Comparison of ENCODE assay signal across 24 cellular contexts in the genomic region with DNA sequence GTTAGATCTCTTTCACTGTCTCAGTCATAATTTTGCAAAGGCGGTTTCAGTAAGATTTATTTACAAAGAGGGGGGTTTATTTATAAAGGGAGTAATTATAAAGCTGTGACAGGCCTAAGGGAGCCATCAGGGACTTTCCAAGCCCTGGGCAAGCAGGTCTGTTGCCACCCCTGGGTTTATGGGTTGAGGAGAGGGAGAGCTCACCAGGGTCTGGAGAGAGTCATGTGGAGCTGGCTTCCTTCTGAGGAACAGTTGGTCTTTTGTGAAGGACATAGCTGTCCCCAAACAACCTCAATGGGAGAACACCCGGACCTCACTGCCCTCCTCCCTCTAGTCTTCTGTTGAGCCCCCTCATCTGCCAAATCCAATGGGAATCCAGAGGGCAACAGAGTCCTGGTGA. TPM values are rescaled to one million over a fixed set of nuclear protein-coding genes. Genes with fewer than 3 reads are reported as not detected.
"Had no signal": no experiment of that assay in that cellular context is flagged by ENCODE, and none has a peak within 500 bp of the region (broad histone marks: within the 10 kb centered on the region; RNA-seq: fewer than 3 reads in every experiment).

No MANE protein-coding gene starts in this region.

- H3K4me1 ChIP-seq: breast epithelium, colonic mucosa, gastrocnemius medialis, prostate gland had no signal

- H3K36me3 ChIP-seq: breast epithelium, colonic mucosa, esophagus muscularis mucosa, gastrocnemius medialis, prostate gland, upper lobe of left lung had no signal

- H3K27me3 Mint-ChIP-seq: activated CD4-positive, alpha-beta T cell treated with anti-CD3 and anti-CD28 coated beads, Interleukin-2, amount 10 ng/mL, durations not matched to agents 7 days and 5 days had no signal

- H3K4me1 Mint-ChIP-seq: neural crest cell had no signal

- H3K27me3 ChIP-seq: breast epithelium, colonic mucosa, upper lobe of left lung had no signal

- H3K9me3 Mint-ChIP-seq: activated CD4-positive, alpha-beta T cell treated with anti-CD3 and anti-CD28 coated beads, Interleukin-2, amount 10 ng/mL, durations not matched to agents 7 days and 5 days; activated naive CD4-positive, alpha-beta T cell treated with anti-CD3 and anti-CD28 coated beads for 36 hours; activated naive CD8-positive, alpha-beta T cell treated with anti-CD3 and anti-CD28 coated beads, Interleukin-2, amount 10 ng/mL, durations not matched to agents 7 days and 5 days; activated T-cell treated with anti-CD3 and anti-CD28 coated beads, Interleukin-2, amount 50 U/mL, for 72 hours; neural crest cell had no signal

- ATAC-seq: activated T-cell treated with anti-CD3 and anti-CD28 coated beads, Interleukin-2, amount 50 U/mL, for 72 hours; gastrocnemius medialis; left ventricle myocardium superior; right cardiac atrium; stimulated activated naive CD8-positive, alpha-beta T cell treated with anti-CD3 and anti-CD28 coated beads, Interleukin-15, Interleukin-2, amounts not matched to agents 100 U/mL and 50 U/mL, for 24 hours; T-helper 17 cell had no signal

- H3K27ac ChIP-seq: breast epithelium, colonic mucosa, esophagus muscularis mucosa, gastrocnemius medialis, prostate gland, upper lobe of left lung had no signal

- DNase-seq: activated CD4-positive, alpha-beta T cell treated with anti-CD3 and anti-CD28 coated beads, Interleukin-2, amount 10 ng/mL, durations not matched to agents 7 days and 5 days; activated CD8-positive, alpha-beta memory T cell treated with anti-CD3 and anti-CD28 coated beads, Interleukin-2, amount 50 U/mL, for 4 hours; activated effector memory CD4-positive, alpha-beta T cell treated with Interleukin-2 at 50 U/mL for 16 hours; activated naive CD4-positive, alpha-beta T cell treated with anti-CD3 and anti-CD28 coated beads for 36 hours; activated naive CD8-positive, alpha-beta T cell treated with anti-CD3 and anti-CD28 coated beads, Interleukin-2, amount 10 ng/mL, durations not matched to agents 7 days and 5 days; activated T-cell treated with anti-CD3 and anti-CD28 coated beads, Interleukin-2, amount 50 U/mL, for 72 hours; amniotic stem cell; colonic mucosa; gastrocnemius medialis; hypothalamus; left ventricle myocardium superior; mammary epithelial cell; right cardiac atrium; stimulated activated CD4-positive, alpha-beta T cell treated with anti-CD3 and anti-CD28 coated beads, Interleukin-4, amount 100 ng/mL, for 24 hours; stimulated activated naive CD8-positive, alpha-beta T cell treated with anti-CD3 and anti-CD28 coated beads, Interleukin-15, Interleukin-2, amounts not matched to agents 100 U/mL and 50 U/mL, for 24 hours; T-helper 17 cell; upper lobe of left lung had no signal

- H3K9me3 ChIP-seq: breast epithelium, colonic mucosa, esophagus muscularis mucosa, gastrocnemius medialis, prostate gland, upper lobe of left lung had no signal

- H3K4me3 Mint-ChIP-seq: activated CD4-positive, alpha-beta T cell treated with anti-CD3 and anti-CD28 coated beads, Interleukin-2, amount 10 ng/mL, durations not matched to agents 7 days and 5 days; activated naive CD4-positive, alpha-beta T cell treated with anti-CD3 and anti-CD28 coated beads for 36 hours; activated naive CD8-positive, alpha-beta T cell treated with anti-CD3 and anti-CD28 coated beads, Interleukin-2, amount 10 ng/mL, durations not matched to agents 7 days and 5 days; activated T-cell treated with anti-CD3 and anti-CD28 coated beads, Interleukin-2, amount 50 U/mL, for 72 hours; neural crest cell; T-helper 17 cell had no signal

- H3K27ac Mint-ChIP-seq: activated CD4-positive, alpha-beta T cell treated with anti-CD3 and anti-CD28 coated beads, Interleukin-2, amount 10 ng/mL, durations not matched to agents 7 days and 5 days; activated naive CD4-positive, alpha-beta T cell treated with anti-CD3 and anti-CD28 coated beads for 36 hours; activated naive CD8-positive, alpha-beta T cell treated with anti-CD3 and anti-CD28 coated beads, Interleukin-2, amount 10 ng/mL, durations not matched to agents 7 days and 5 days; activated T-cell treated with anti-CD3 and anti-CD28 coated beads, Interleukin-2, amount 50 U/mL, for 72 hours had no signal

- H3K4me3 ChIP-seq: breast epithelium, colonic mucosa, esophagus muscularis mucosa, gastrocnemius medialis, prostate gland, upper lobe of left lung had no signal

RNA-seq across cellular contexts. Expression of gene ITGAM, which starts 9.8 kb away (rescaled TPM):
- total RNA-seq: neural crest cell had no signal

RNA-seq across cellular contexts. Expression of gene PYDC1, which starts 52.6 kb away (rescaled TPM):
- total RNA-seq: activated CD4-positive, alpha-beta T cell treated with anti-CD3 and anti-CD28 coated beads, Interleukin-2, amount 10 ng/mL, durations not matched to agents 7 days and 5 days; activated naive CD4-positive, alpha-beta T cell treated with anti-CD3 and anti-CD28 coated beads for 36 hours; activated naive CD8-positive, alpha-beta T cell treated with anti-CD3 and anti-CD28 coated beads, Interleukin-2, amount 10 ng/mL, durations not matched to agents 7 days and 5 days; activated T-cell treated with anti-CD3 and anti-CD28 coated beads, Interleukin-2, amount 50 U/mL, for 72 hours; breast epithelium; colonic mucosa; esophagus muscularis mucosa; gastrocnemius medialis; left ventricle myocardium superior; mammary epithelial cell; myocyte; neural crest cell; omental fat pad; prostate gland; right cardiac atrium; subcutaneous adipose tissue; T-helper 17 cell; upper lobe of left lung had no signal
- polyA plus RNA-seq: mammary epithelial cell had no signal

RNA-seq across cellular contexts. Expression of gene TRIM72, which starts 55.6 kb away (rescaled TPM):
- total RNA-seq: activated CD4-positive, alpha-beta T cell treated with anti-CD3 and anti-CD28 coated beads, Interleukin-2, amount 10 ng/mL, durations not matched to agents 7 days and 5 days; activated naive CD4-positive, alpha-beta T cell treated with anti-CD3 and anti-CD28 coated beads for 36 hours; activated naive CD8-positive, alpha-beta T cell treated with anti-CD3 and anti-CD28 coated beads, Interleukin-2, amount 10 ng/mL, durations not matched to agents 7 days and 5 days; mammary epithelial cell; subcutaneous adipose tissue had no signal
- polyA plus RNA-seq: mammary epithelial cell had no signal
